ENCODE assay signal across 1 cellular context in genomic region chr4:75555294-75556164, GRCh38.
TF ChIP-seq lines count a peak whose summit lies in the region.

ODAPH (plus strand) TSS chr4:75556066; CDS start chr4:75556083, 17 bp downstream.

TF ChIP-seq in WTC11, 78 proteins besides CTCF, POLR2A, EP300 and RAD21 (continued from another document):
- TF ChIP-seq AR (CRISPR knock-in tag; IDR thresholded peaks at IDR 0.05) (no peak), TEAD4 (CRISPR knock-in tag; IDR thresholded peaks at IDR 0.05) (no peak), JAZF1 (CRISPR knock-in tag; IDR thresholded peaks at IDR 0.05) (no peak)
